ENCODE assay signal across 16 cellular contexts in the genomic region with DNA sequence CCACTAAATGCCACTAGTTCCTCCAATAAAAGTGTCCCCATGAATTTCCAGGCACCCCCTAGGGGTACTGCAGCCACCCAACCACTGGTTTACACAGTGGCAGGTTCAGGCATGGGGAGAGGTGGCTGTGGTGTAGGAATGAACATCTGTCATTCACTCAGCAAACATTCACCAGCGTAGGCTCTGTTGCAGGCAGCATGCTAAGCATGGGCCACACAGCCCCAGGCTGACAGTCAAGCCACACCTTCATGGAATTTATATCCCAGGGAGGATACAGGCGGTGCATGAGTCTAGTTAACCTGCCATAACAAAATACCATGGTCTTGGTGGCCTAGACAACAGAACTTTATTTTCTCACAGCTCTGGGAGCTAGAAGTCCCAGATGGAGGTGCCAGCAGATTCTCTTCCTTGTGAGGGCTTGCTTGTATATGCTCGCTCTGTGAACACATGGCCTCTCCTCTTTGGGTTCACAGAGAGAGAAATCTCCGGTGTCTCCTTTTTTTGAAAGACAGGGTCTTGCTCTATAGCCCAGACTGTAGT.
"Had no signal": no experiment of that assay in that cellular context is flagged by ENCODE, and none has a peak within 500 bp of the region (broad histone marks: within the 10 kb centered on the region; RNA-seq: fewer than 3 reads in every experiment).

No MANE protein-coding gene starts in this region.

- H3K9me3 ChIP-seq: testis had no signal

- H3K4me3 ChIP-seq: coronary artery, heart left ventricle, smooth muscle cell, testis, tibial nerve had no signal

- DNase-seq: central memory CD4-positive, alpha-beta T cell; effector CD4-positive, alpha-beta T cell; endodermal cell; erythroblast; foreskin melanocyte; heart left ventricle; hippocampal formation; kidney glomerular epithelial cell; midbrain; stimulated activated CD4-positive, alpha-beta T cell treated with anti-CD3 and anti-CD28 coated beads, Interleukin-2, amount 100 ng/mL, for 48 hours; testis had no signal

- H3K4me1 ChIP-seq: testis had no signal

- H3K36me3 ChIP-seq: heart left ventricle had no signal

- H3K27me3 ChIP-seq: heart left ventricle, testis, tibial nerve had no signal

- H3K27ac ChIP-seq: coronary artery, heart left ventricle, testis had no signal

- H3K4me2 ChIP-seq: smooth muscle cell had no signal

- ATAC-seq: stimulated activated effector memory CD8-positive, alpha-beta T cell treated with anti-CD3 and anti-CD28 coated beads, Interleukin-12 subunit alpha, Interleukin-12 subunit beta, amount 100 ng/mL, for 72 hours had no signal

- FAIRE-seq: endothelial cell of umbilical vein had no signal
